ENCODE assay signal across 8 cellular contexts in the genomic region with DNA sequence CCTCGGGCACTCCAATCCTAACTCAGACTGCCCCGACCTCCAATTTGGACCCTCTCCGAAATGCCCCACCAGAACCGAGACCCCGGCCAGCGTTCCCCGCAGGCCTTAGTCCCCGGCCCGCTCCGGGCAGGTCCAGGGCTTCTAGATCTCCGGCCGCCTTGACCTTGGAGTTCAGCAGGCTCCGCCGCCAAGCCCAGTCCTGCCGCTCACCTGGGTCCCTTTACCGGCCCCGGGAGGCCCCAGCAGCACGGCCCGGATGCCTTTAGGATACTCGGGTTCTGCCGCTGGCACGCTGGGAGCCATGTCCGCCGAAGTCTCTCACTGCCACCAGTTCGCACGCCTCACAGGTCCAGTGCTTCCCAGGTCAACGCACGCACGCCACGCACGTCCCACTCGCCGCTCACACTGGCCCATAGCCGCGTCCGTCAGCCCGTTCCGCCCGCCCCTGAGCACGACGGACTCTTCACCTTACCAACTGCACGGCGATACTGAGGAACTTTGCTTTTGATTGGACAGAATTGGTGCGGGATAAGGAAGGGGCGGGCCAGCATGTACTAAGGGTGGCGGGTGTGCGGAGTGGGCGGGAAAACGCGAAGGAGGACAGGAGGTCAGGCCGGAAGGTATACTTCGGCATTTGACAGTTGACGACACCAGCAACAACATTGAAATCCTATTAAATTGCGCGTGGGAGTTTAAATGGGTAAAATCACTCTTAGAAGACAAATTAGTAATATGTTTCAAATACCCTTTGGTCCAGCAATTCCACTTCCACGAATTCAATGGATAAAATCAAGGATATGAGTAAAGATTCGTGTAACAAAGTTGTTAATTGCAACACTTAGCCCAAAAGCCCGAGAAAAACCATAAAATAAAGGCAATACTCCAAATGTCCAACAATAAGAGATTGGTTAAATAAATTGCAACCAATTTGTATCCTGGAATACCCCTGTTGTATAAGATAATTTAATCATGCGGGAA. TPM values are rescaled to one million over a fixed set of nuclear protein-coding genes. Genes with fewer than 3 reads are reported as not detected.
A peak's percentile ranks its signal among the peaks of the same experiment; 100 is the strongest.
DNase-seq lines count a peak whose midpoint lies in the region; ATAC-seq and TF ChIP-seq lines count a peak whose summit lies in the region.

Gene AK2, minus strand, starts transcription at position 358 of the 978 bp plus-strand sequence. Its CDS starts 55 bp downstream, at position 303.

- H3K27ac ChIP-seq in suprapubic skin: peak within 1 kb of the TSS; percentile 83

- peak; percentile 96 for ATAC-seq in HG02588 (IDR thresholded peaks at IDR 0.05; ENCODE audit: unreplicated experiment)
- peak; percentile 100 for ATAC-seq in SK-N-SH treated with all-trans-retinoic acid at 6 μM for 48 hours

- peak within 1 kb of the TSS; percentile 97 for H3K4me3 ChIP-seq in GM06990 (replicated peaks; ENCODE audit: low read depth, low read length)
- peak within 1 kb of the TSS; percentile 92 for H3K4me3 ChIP-seq in suprapubic skin

- DNase-seq in GM06990 (ENCODE audit: extremely low read depth, insufficient read length) (peak; percentile 99), NCI-H1092 (lab: John Stamatoyannopoulos, UW) (peak; percentile 98), globus pallidus (ENCODE audit: low spot score) (peak; percentile 97), nucleus accumbens (lab: John Stamatoyannopoulos, UW) (peak; percentile 52 to 98 (median 95)), suprapubic skin (ENCODE audit: low spot score in 2 of 2) (peak; percentile 96 to 97)

- H3K27me3 Mint-ChIP-seq in activated naive CD4-positive, alpha-beta T cell treated with anti-CD3 and anti-CD28 coated beads, Interleukin-2, amount 50 U/mL, for 24 hours: no peaks in the 10 kb centered on the region

- peaks cover 33% of the 10 kb centered on the region for H3K4me1 ChIP-seq in suprapubic skin

- H3K36me3 ChIP-seq in GM06990 (ENCODE audit: control insufficient read depth, insufficient read depth, low read length) (no peaks in the 10 kb centered on the region), suprapubic skin (no peaks in the 10 kb centered on the region)

- peak within 1 kb of the TSS; percentile 97 for H3K27ac Mint-ChIP-seq in activated naive CD4-positive, alpha-beta T cell treated with anti-CD3 and anti-CD28 coated beads, Interleukin-2, amount 50 U/mL, for 24 hours

- no peaks in the 10 kb centered on the region for H3K9me3 ChIP-seq in suprapubic skin

- H3K36me3 Mint-ChIP-seq in activated naive CD4-positive, alpha-beta T cell treated with anti-CD3 and anti-CD28 coated beads, Interleukin-2, amount 50 U/mL, for 24 hours: peaks cover 12% of the 10 kb centered on the region

- H3K27me3 ChIP-seq in GM06990 (replicated peaks; ENCODE audit: control insufficient read depth, insufficient read depth, low read length) (no peaks in the 10 kb centered on the region), suprapubic skin (no peaks in the 10 kb centered on the region)

- TF ChIP-seq CTCF in GM06990 (IDR thresholded peaks at IDR 0.05; ENCODE audit: insufficient read depth, low read length, poor library complexity, severe bottlenecking) (no peak), suprapubic skin (IDR thresholded peaks at IDR 0.05) (no peak)

- 7% methylated on average over 34 of the region's 59 CpGs for WGBS in suprapubic skin

- TF ChIP-seq EP300 in suprapubic skin (IDR thresholded peaks at IDR 0.05): no peak

- H3K9me3 Mint-ChIP-seq in activated naive CD4-positive, alpha-beta T cell treated with anti-CD3 and anti-CD28 coated beads, Interleukin-2, amount 50 U/mL, for 24 hours: no peaks in the 10 kb centered on the region

- peak in 1 of 2 donors; percentile 56 for TF ChIP-seq POLR2A in suprapubic skin (IDR thresholded peaks at IDR 0.05)

- peak within 1 kb of the TSS; percentile 96 for H3K4me3 Mint-ChIP-seq in activated naive CD4-positive, alpha-beta T cell treated with anti-CD3 and anti-CD28 coated beads, Interleukin-2, amount 50 U/mL, for 24 hours

- H3K4me1 Mint-ChIP-seq in activated naive CD4-positive, alpha-beta T cell treated with anti-CD3 and anti-CD28 coated beads, Interleukin-2, amount 50 U/mL, for 24 hours: peaks cover 41% of the 10 kb centered on the region

TF ChIP-seq in SK-N-SH treated with all-trans-retinoic acid at 6 μM for 48 hours, 23 proteins besides CTCF, POLR2A, EP300 and RAD21:
- no peak for TF ChIP-seq ZC3H10 (CRISPR knock-in tag; IDR thresholded peaks at IDR 0.05)
- TF ChIP-seq, protein P1, sequence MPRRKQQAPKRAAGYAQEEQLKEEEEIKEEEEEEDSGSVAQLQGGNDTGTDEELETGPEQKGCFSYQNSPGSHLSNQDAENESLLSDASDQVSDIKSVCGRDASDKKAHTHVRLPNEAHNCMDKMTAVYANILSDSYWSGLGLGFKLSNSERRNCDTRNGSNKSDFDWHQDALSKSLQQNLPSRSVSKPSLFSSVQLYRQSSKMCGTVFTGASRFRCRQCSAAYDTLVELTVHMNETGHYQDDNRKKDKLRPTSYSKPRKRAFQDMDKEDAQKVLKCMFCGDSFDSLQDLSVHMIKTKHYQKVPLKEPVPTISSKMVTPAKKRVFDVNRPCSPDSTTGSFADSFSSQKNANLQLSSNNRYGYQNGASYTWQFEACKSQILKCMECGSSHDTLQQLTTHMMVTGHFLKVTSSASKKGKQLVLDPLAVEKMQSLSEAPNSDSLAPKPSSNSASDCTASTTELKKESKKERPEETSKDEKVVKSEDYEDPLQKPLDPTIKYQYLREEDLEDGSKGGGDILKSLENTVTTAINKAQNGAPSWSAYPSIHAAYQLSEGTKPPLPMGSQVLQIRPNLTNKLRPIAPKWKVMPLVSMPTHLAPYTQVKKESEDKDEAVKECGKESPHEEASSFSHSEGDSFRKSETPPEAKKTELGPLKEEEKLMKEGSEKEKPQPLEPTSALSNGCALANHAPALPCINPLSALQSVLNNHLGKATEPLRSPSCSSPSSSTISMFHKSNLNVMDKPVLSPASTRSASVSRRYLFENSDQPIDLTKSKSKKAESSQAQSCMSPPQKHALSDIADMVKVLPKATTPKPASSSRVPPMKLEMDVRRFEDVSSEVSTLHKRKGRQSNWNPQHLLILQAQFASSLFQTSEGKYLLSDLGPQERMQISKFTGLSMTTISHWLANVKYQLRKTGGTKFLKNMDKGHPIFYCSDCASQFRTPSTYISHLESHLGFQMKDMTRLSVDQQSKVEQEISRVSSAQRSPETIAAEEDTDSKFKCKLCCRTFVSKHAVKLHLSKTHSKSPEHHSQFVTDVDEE (CRISPR knock-in tag; IDR thresholded peaks at IDR 0.05): 0 out of 2 replicates have a peak, but pooled peaks have one; percentile 73
TF ChIP-seq in SK-N-SH treated with all-trans-retinoic acid at 6 μM for 48 hours: peak in this region for 1.

RNA-seq across cellular contexts. Expression of gene AK2, which starts in this region (rescaled TPM):
- total RNA-seq in suprapubic skin: 100 to 1,000 TPM; 122 to 139 (median 125) TPM

Comparison
In these comparisons a context has a peak if more than half of its experiments do, and no peak if none do; other contexts are left out.
1. Peak in every context shown above with its lines: DNase-seq, ATAC-seq, H3K4me3 ChIP-seq and H3K27ac ChIP-seq.